In the genomic region with DNA sequence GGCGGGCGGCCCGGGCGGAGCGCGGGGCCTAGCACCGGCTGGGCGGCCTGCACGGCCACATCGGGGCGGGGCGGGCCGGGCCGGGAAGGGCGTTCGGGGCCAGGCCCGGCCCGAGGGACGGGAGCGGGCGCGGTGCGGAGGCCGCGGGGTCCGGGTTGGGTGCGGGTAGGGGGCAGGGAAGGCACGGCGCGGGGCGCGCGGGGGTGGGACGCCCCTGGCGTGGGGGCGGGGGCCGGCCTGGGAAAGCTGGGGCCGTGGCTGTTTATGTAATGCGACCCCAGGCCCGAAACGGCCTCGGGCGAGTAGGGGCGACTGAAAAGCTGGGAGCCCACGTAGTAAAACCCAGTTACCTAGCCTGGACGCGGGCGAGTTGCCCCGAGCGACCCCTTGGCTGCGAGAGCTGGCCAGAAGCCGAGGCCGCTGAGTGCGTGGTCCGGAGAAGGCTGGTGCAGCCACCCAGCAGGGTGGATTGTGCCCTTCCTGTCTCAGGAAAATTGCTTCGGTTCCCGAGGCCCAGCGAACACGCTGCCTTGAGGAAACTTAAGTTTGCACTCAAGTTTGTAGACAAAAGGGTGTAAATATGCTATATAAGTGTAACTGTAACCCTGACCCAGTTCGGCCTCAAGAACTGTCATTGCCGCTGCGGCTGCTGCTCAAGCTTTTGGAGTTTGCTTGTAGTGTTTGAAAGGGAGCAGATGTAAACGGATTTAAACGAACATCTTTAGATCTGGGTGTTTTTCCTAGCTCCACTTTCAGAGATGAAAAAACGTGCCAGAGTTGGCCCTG, we compare ENCODE assay signal across 8 cellular contexts. TPM values are rescaled to one million over a fixed set of nuclear protein-coding genes. Genes with fewer than 3 reads are reported as not detected.
A peak's percentile ranks its signal among the peaks of the same experiment; 100 is the strongest.
DNase-seq lines count a peak whose midpoint lies in the region; ATAC-seq and TF ChIP-seq lines count a peak whose summit lies in the region.

No MANE protein-coding gene starts in this region.

- TF ChIP-seq CTCF in 22Rv1 (IDR thresholded peaks at IDR 0.05): no peak
- TF ChIP-seq CTCF in Panc1 (IDR thresholded peaks at IDR 0.05): no peak
- TF ChIP-seq CTCF in psoas muscle (IDR thresholded peaks at IDR 0.05): no peak

- ATAC-seq in GM18508 (IDR thresholded peaks at IDR 0.05; ENCODE audit: insufficient read depth, unreplicated experiment): peak; percentile 14
- peak; percentile 40 for ATAC-seq in HG02938 (IDR thresholded peaks at IDR 0.05; ENCODE audit: unreplicated experiment)
- ATAC-seq in Panc1: peak; percentile 80
- peak; percentile 48 to 58 (median 54) for ATAC-seq in psoas muscle

- POLR2A ChIA-PET in Panc1 (lab: Charles Lee): interaction anchor here (0.5 kb wide), 1 partner anchor 125 kb away, joined by 10 read pairs; no protein-coding TSS in a partner anchor

- H3K27me3 ChIP-seq in Panc1 (ENCODE audit: control insufficient read depth, insufficient read depth, low read length) (no peaks in the 10 kb centered on the region), psoas muscle (ENCODE audit: insufficient read depth in 3 of 3, low read length in 2 of 3) (no peaks in the 10 kb centered on the region)

- H3K4me1 ChIP-seq in Panc1 (ENCODE audit: control insufficient read depth, insufficient read depth, low read length) (peaks cover 8% of the 10 kb centered on the region), psoas muscle (peaks cover 54% of the 10 kb centered on the region)

- no peaks in the 10 kb centered on the region for H3K36me3 ChIP-seq in Panc1 (ENCODE audit: control insufficient read depth, insufficient read depth, low read length)
- H3K36me3 ChIP-seq in psoas muscle (ENCODE audit: insufficient read depth in 1 of 2, low read depth in 1 of 2): no peaks in the 10 kb centered on the region

- in situ Hi-C loops in Panc1 (cut with HindIII; ENCODE audit: low pct_unique_long_range_greater_than_20kb, low sequenced_read_pairs): no loop called here

- H3K4me3 ChIP-seq in Panc1 (ENCODE audit: low read depth in 2 of 2, low read length in 2 of 2) (peak overlapping the region; percentile 72 to 78), psoas muscle (peak overlapping the region; percentile 91)

- intact Hi-C loops in Panc1 (cut with micrococcal nuclease; ENCODE audit: unreplicated experiment) (no loop called here), psoas muscle (cut with DNase I) (loop anchor here (5.0 to 10.0 kb wide), 4 partner anchors 38 to 271 kb away; a partner anchor contains a TSS)

- CTCF ChIA-PET in Panc1 (lab: Charles Lee): no interaction called here

- H3K27ac ChIP-seq in 22Rv1 (peak overlapping the region; percentile 81), Panc1 (ENCODE audit: low read length) (peak overlapping the region; percentile 70), angular gyrus (ENCODE audit: low read depth, low read length) (peak overlapping the region; percentile 50), psoas muscle (peak overlapping the region; percentile 87)

- no peaks in the 10 kb centered on the region for H3K9me3 ChIP-seq in Panc1 (ENCODE audit: control insufficient read depth, insufficient read depth, low read depth, low read length)
- H3K9me3 ChIP-seq in psoas muscle: no peaks in the 10 kb centered on the region

- no TSS peak for BruUV-seq in Panc1 (replicated peaks; lab: Mats Ljungman, UMichigan)

- no peak for DNase-seq in Panc1 (ENCODE audit: low read depth, low spot score)
- DNase-seq in hippocampal formation (lab: John Stamatoyannopoulos, UW): peak; percentile 41 to 66
- peak; percentile 51 to 72 for DNase-seq in psoas muscle
- DNase-seq in NCI-H345 treated with DMSO at 0.1 percent for 48 hours (lab: John Stamatoyannopoulos, UW; ENCODE audit: unreplicated experiment): no peak

- 0 to 1% (median 0%) methylated on average over 47 to 65 of the region's 65 CpGs for WGBS in psoas muscle, 3 donors

RNA-seq across cellular contexts. Expression of a gene that starts 0.6 kb away (rescaled TPM):
- total RNA-seq in Panc1 (2021; ENCODE audit: unreplicated experiment) (17.6 TPM), psoas muscle (10 to 100 TPM; 30.3 to 34.8 (median 32.7) TPM)
- 8.5 TPM for polyA plus RNA-seq in Panc1 (2012; ENCODE audit: insufficient read length)
- polyA plus RNA-seq in psoas muscle: 10 to 100 TPM; 14.6 to 24.9 (median 16.2) TPM

Comparison
In these comparisons a context has a peak if more than half of its experiments do, and no peak if none do; other contexts are left out.
1. ATAC-seq: peak in every context shown above with its lines; median percentile 80 in Panc1; 54 in psoas muscle; 40 in HG02938; 14 in GM18508.
2. DNase-seq: peak in hippocampal formation (2 of 2) and psoas muscle (2 of 2); none in Panc1 (single experiment) and NCI-H345 treated with DMSO at 0.1 percent for 48 hours (single experiment).
3. Peak in every context shown above with its lines, with median percentiles within 50 percentile points of each other: H3K27ac ChIP-seq.